33 cellular contexts compared by ENCODE assay signal in genomic region chr15:34691024-34691423, GRCh38.
DNase-seq lines count a peak whose midpoint lies in the region; ATAC-seq and TF ChIP-seq lines count a peak whose summit lies in the region.
"Had no signal": no experiment of that assay in that cellular context is flagged by ENCODE, and none has a peak within 500 bp of the region (broad histone marks: within the 10 kb centered on the region; RNA-seq: fewer than 3 reads in every experiment).

No MANE protein-coding gene starts in this region.

- no peaks in the 10 kb centered on the region for H3K36me3 Mint-ChIP-seq in osteocyte (ENCODE audit: unreplicated experiment)
- H3K36me3 Mint-ChIP-seq: activated naive CD4-positive, alpha-beta T cell treated with anti-CD3 and anti-CD28 coated beads, Interleukin-2, amount 50 U/mL, for 72 hours; CD4-positive, alpha-beta memory T cell; natural killer cell treated with Interleukin-12 subunit alpha and Interleukin-12 subunit beta and Interleukin-15 and Interleukin-18, amount 100 ng/mL, for 72 hours had no signal

- H4K91ac ChIP-seq in IMR-90 (ENCODE audit: insufficient read depth, low read depth, low read length): no peak overlapping the region

- peaks cover 13% of the 10 kb centered on the region for H3K4me1 Mint-ChIP-seq in osteocyte (ENCODE audit: unreplicated experiment)
- H3K4me1 Mint-ChIP-seq: CD4-positive, alpha-beta memory T cell had no signal

- no peak overlapping the region for H3K4me3 Mint-ChIP-seq in osteocyte (ENCODE audit: unreplicated experiment)
- H3K4me3 Mint-ChIP-seq: CD4-positive, alpha-beta memory T cell; natural killer cell treated with Interleukin-12 subunit alpha and Interleukin-12 subunit beta and Interleukin-15 and Interleukin-18, amount 100 ng/mL, for 72 hours had no signal

- H3K18ac ChIP-seq in IMR-90 (ENCODE audit: low read depth, low read length): no peak overlapping the region

- intact Hi-C loops in IMR-90 (cut with micrococcal nuclease) (no loop called here), mammary epithelial cell (cut with micrococcal nuclease) (no loop called here), cardiac septum (cut with DNase I) (no loop called here), testis (cut with DNase I; ENCODE audit: low total_unique reads) (no loop called here)

- H3K14ac ChIP-seq in IMR-90 (replicated peaks; ENCODE audit: low read depth, low read length): no peak overlapping the region

- no peak overlapping the region for H2AK9ac ChIP-seq in IMR-90 (replicated peaks; ENCODE audit: low read depth, low read length, poor library complexity)

- H2BK5ac ChIP-seq in IMR-90 (ENCODE audit: low read depth, low read length, poor library complexity, severe bottlenecking): no peak overlapping the region

- H3K27me3 ChIP-seq in AG04450 (ENCODE audit: control insufficient read depth, insufficient read depth, low read length): no peaks in the 10 kb centered on the region
- H3K27me3 ChIP-seq in IMR-90 (ENCODE audit: control insufficient read depth, insufficient read depth, low read length): no peaks in the 10 kb centered on the region; the same call in 1 of the 2 replicates
- H3K27me3 ChIP-seq in mammary epithelial cell (ENCODE audit: insufficient read depth, low read length): no peaks in the 10 kb centered on the region
- no peaks in the 10 kb centered on the region for H3K27me3 ChIP-seq in foreskin keratinocyte
- no peaks in the 10 kb centered on the region for H3K27me3 ChIP-seq in testis
- H3K27me3 ChIP-seq: colonic mucosa, gastrocnemius medialis had no signal

- no CpG with 5 or more reads among the region's 2 CpGs for WGBS in IMR-90 (ENCODE audit: extremely low coverage in 2 of 2, insufficient read length in 1 of 2), 2 experiments
- WGBS in mammary epithelial cell (ENCODE audit: low coverage, missing lambda C conversion rate): 42% methylated on average over 2 of the region's 2 CpGs
- WGBS in testis, 2 donors: 60 to 73% methylated on average over 2 of the region's 2 CpGs

- no peak overlapping the region for H2AK5ac ChIP-seq in IMR-90 (ENCODE audit: low read depth, low read length)

- H2AFZ ChIP-seq in IMR-90 (replicated peaks; ENCODE audit: low read length, poor library complexity) (no peak overlapping the region), mammary epithelial cell (ENCODE audit: low read depth, low read length) (peak overlapping the region; percentile 42)

- no peak overlapping the region for H3K4ac ChIP-seq in IMR-90 (ENCODE audit: low read depth, low read length)

- H2BK15ac ChIP-seq in IMR-90 (ENCODE audit: low read depth, low read length): no peak overlapping the region

- no peak overlapping the region for H3K27ac Mint-ChIP-seq in osteocyte (ENCODE audit: unreplicated experiment)
- H3K27ac Mint-ChIP-seq: activated naive CD4-positive, alpha-beta T cell treated with anti-CD3 and anti-CD28 coated beads, Interleukin-2, amount 50 U/mL, for 72 hours; activated T-helper 2 cell treated with anti-CD3 and anti-CD28 coated beads, Interferon-gamma antibody, Interleukin-2, Interleukin-4, amounts not matched to agents 10 μg/mL and 5 μg/mL and 100 μg/mL, durations not matched to agents 14 hours and 24 hours and 36 hours; CD4-positive, alpha-beta memory T cell had no signal

- no peaks in the 10 kb centered on the region; the same call in 1 of the 2 replicates for H3K9me3 ChIP-seq in AG04450 (ENCODE audit: control insufficient read depth, insufficient read depth, low read length)
- peaks cover 2% of the 10 kb centered on the region; the same call in 1 of the 2 replicates for H3K9me3 ChIP-seq in IMR-90 (ENCODE audit: control insufficient read depth, insufficient read depth, low read length)
- no peaks in the 10 kb centered on the region for H3K9me3 ChIP-seq in mammary epithelial cell (replicated peaks; ENCODE audit: insufficient read depth, low read length)
- H3K9me3 ChIP-seq in testis: no peaks in the 10 kb centered on the region
- H3K9me3 ChIP-seq: colonic mucosa, gastrocnemius medialis, HAP-1, lower lobe of right lung, mucosa of descending colon had no signal

- BruUV-seq in IMR-90 (replicated peaks; lab: Mats Ljungman, UMichigan) (no TSS peak), mammary epithelial cell (replicated peaks; lab: Mats Ljungman, UMichigan) (no TSS peak)

- H3K9ac ChIP-seq in IMR-90 (ENCODE audit: low read depth, low read length): no peak overlapping the region
- no peak overlapping the region for H3K9ac ChIP-seq in mammary epithelial cell (ENCODE audit: insufficient read depth, low read length)

- no peaks in the 10 kb centered on the region; the same call in 1 of the 2 replicates for H3K4me1 ChIP-seq in IMR-90 (ENCODE audit: control insufficient read depth, insufficient read depth, low read length)
- peaks cover 14% of the 10 kb centered on the region for H3K4me1 ChIP-seq in mammary epithelial cell (ENCODE audit: insufficient read depth, low read length)
- peaks cover 6% of the 10 kb centered on the region for H3K4me1 ChIP-seq in foreskin keratinocyte
- no peaks in the 10 kb centered on the region for H3K4me1 ChIP-seq in testis
- H3K4me1 ChIP-seq: colonic mucosa, gastrocnemius medialis, lower lobe of right lung had no signal

- CTCF ChIA-PET in AG04450 (lab: Charles Lee): interaction anchor here (1.2 kb wide), 1 partner anchor 229 kb away, joined by 3 read pairs; no protein-coding TSS in a partner anchor
- CTCF ChIA-PET in IMR-90 (lab: Yijun Ruan, JAX): no interaction called here
- CTCF ChIA-PET in mammary epithelial cell (lab: Charles Lee; ENCODE audit: low non-redundant PET): no interaction called here

- no peaks in the 10 kb centered on the region for H3K9me1 ChIP-seq in IMR-90 (ENCODE audit: insufficient read depth, low read length)

- no peaks in the 10 kb centered on the region for H3K79me1 ChIP-seq in IMR-90 (ENCODE audit: low read depth in 1 of 2, low read length in 2 of 2)

- no peak overlapping the region for H4K8ac ChIP-seq in IMR-90 (ENCODE audit: low read depth in 2 of 2, low read length in 2 of 2)

- H3K4me2 ChIP-seq in IMR-90 (ENCODE audit: low read depth, low read length) (no peak overlapping the region), mammary epithelial cell (ENCODE audit: insufficient read depth, low read depth, low read length) (peak overlapping the region; percentile 13)

- no peak overlapping the region for H2BK20ac ChIP-seq in IMR-90 (ENCODE audit: low read depth, low read length)

- peaks cover 3% of the 10 kb centered on the region for H3K27me3 Mint-ChIP-seq in osteocyte (ENCODE audit: unreplicated experiment)

- H4K20me1 ChIP-seq in IMR-90 (ENCODE audit: insufficient read depth, low read length): no peaks in the 10 kb centered on the region
- H4K20me1 ChIP-seq in mammary epithelial cell (ENCODE audit: insufficient read depth, low read length): no peaks in the 10 kb centered on the region

- H3K27ac ChIP-seq in AG04450 (ENCODE audit: low read depth, low read length): no peak overlapping the region
- no peak overlapping the region for H3K27ac ChIP-seq in IMR-90 (ENCODE audit: insufficient read depth, low read length)
- H3K27ac ChIP-seq in mammary epithelial cell (ENCODE audit: insufficient read depth, low read depth, low read length): no peak overlapping the region
- peak overlapping the region; percentile 1 for H3K27ac ChIP-seq in foreskin keratinocyte
- H3K27ac ChIP-seq in testis: no peak overlapping the region
- H3K27ac ChIP-seq: colonic mucosa, gastrocnemius medialis, lower lobe of right lung, VCaP had no signal

- TF ChIP-seq POLR2A in IMR-90 (IDR thresholded peaks at IDR 0.05; ENCODE audit: low read depth, low read length) (no peak), testis (IDR thresholded peaks at IDR 0.05) (no peak)

- H3K23ac ChIP-seq in IMR-90 (ENCODE audit: low read depth, low read length): no peak overlapping the region

- no peak for TF ChIP-seq RAD21 in IMR-90 (IDR thresholded peaks at IDR 0.05; ENCODE audit: low read length)

- no peak overlapping the region for H2BK120ac ChIP-seq in IMR-90 (ENCODE audit: low read depth, low read length)

- no peak overlapping the region for H4K5ac ChIP-seq in IMR-90 (ENCODE audit: low read depth, low read length)

- H3K79me2 ChIP-seq in mammary epithelial cell (ENCODE audit: insufficient read depth, low read length): no peaks in the 10 kb centered on the region

- TF ChIP-seq CTCF in AG04450 (IDR thresholded peaks at IDR 0.05; ENCODE audit: low read depth, low read length) (no peak), IMR-90 (conservative IDR thresholded peaks at IDR 0.05; ENCODE audit: low read depth, low read length) (no peak), mammary epithelial cell (conservative IDR thresholded peaks at IDR 0.05 in 1 of 2, IDR thresholded peaks at IDR 0.05 in 1 of 2; ENCODE audit: extremely low read depth in 1 of 2, insufficient read depth in 1 of 2, low read depth in 1 of 2, low read length in 2 of 2) (no peak), foreskin keratinocyte (conservative IDR thresholded peaks at IDR 0.05) (no peak), testis (IDR thresholded peaks at IDR 0.05) (no peak), osteocyte (IDR thresholded peaks at IDR 0.05) (no peak)

- peaks cover 8% of the 10 kb centered on the region for H3K9me3 Mint-ChIP-seq in osteocyte (ENCODE audit: unreplicated experiment)
- H3K9me3 Mint-ChIP-seq: activated T-helper 2 cell treated with anti-CD3 and anti-CD28 coated beads, Interferon-gamma antibody, Interleukin-2, Interleukin-4, amounts not matched to agents 10 μg/mL and 5 μg/mL and 100 μg/mL, durations not matched to agents 14 hours and 24 hours and 36 hours had no signal

- H3K4me3 ChIP-seq in AG04450 (ENCODE audit: low read depth, low read length): no peak overlapping the region
- H3K4me3 ChIP-seq in IMR-90 (ENCODE audit: insufficient read depth, low read depth, low read length): no peak overlapping the region
- H3K4me3 ChIP-seq in mammary epithelial cell (replicated peaks in 1 of 3; ENCODE audit: insufficient read depth in 1 of 3, low read depth in 2 of 3, low read length in 3 of 3): no peak overlapping the region
- no peak overlapping the region for H3K4me3 ChIP-seq in testis
- H3K4me3 ChIP-seq: colonic mucosa, gastrocnemius medialis, HAP-1, lower lobe of right lung, mucosa of descending colon had no signal

- H3K36me3 ChIP-seq in IMR-90 (ENCODE audit: control insufficient read depth, insufficient read depth, low read length) (no peaks in the 10 kb centered on the region), mammary epithelial cell (ENCODE audit: insufficient read depth, low read length) (no peaks in the 10 kb centered on the region), testis (ENCODE audit: low read depth, missing control alignments) (no peaks in the 10 kb centered on the region)
- H3K36me3 ChIP-seq: colonic mucosa, gastrocnemius medialis, HAP-1, lower lobe of right lung had no signal

- ATAC-seq in IMR-90 (ENCODE audit: low read depth) (no peak), foreskin keratinocyte (peak; percentile 94)
- ATAC-seq: activated naive CD4-positive, alpha-beta T cell treated with anti-CD3 and anti-CD28 coated beads, Interleukin-2, amount 50 U/mL, for 72 hours; gastrocnemius medialis; HepG2; lower lobe of right lung; mucosa of descending colon had no signal

- dilution Hi-C loops in IMR-90 (cut with HindIII; ENCODE audit: low sequenced_read_pairs, unreplicated experiment) (no loop called here), mammary epithelial cell (cut with HindIII; ENCODE audit: low sequenced_read_pairs) (no loop called here)

- POLR2A ChIA-PET in AG04450 (lab: Yijun Ruan, JAX): no interaction called here
- POLR2A ChIA-PET in IMR-90 (lab: Charles Lee; ENCODE audit: unreplicated experiment): no interaction called here

- in situ Hi-C loops in IMR-90 (cut with MboI; ENCODE audit: low sequenced_read_pairs) (no loop called here), mammary epithelial cell (cut with MboI; ENCODE audit: low sequenced_read_pairs in 2 of 2) (no loop called here)

- no peak overlapping the region for H3K56ac ChIP-seq in IMR-90 (ENCODE audit: extremely low read depth, insufficient read depth, low read length)

- peak; percentile 10 for DNase-seq in AG04450 (ENCODE audit: low read depth, low spot score)
- peak; percentile 68 for DNase-seq in IMR-90
- peak; percentile 84 for DNase-seq in mammary epithelial cell
- peak; percentile 73 to 81 for DNase-seq in foreskin keratinocyte
- no peak for DNase-seq in cardiac septum (ENCODE audit: low spot score)
- DNase-seq in testis: no peak
- no peak for DNase-seq in NCI-H1092 (lab: John Stamatoyannopoulos, UW)
- no peak for DNase-seq in osteocyte (ENCODE audit: extremely low spot score, unreplicated experiment)
- DNase-seq: activated CD4-positive, alpha-beta T cell treated with anti-CD3 and anti-CD28 coated beads for 4 hours; activated CD8-positive, alpha-beta memory T cell treated with anti-CD3 and anti-CD28 coated beads for 24 hours; activated T-cell treated with anti-CD3 and anti-CD28 coated beads for 4 hours; CD4-positive, alpha-beta memory T cell; colonic mucosa; effector CD8-positive, alpha-beta T cell; gastrocnemius medialis; Kasumi-1; lower lobe of right lung; mucosa of descending colon; MV-4-11; NCI-H1436 treated with DMSO at 0.1 percent for 48 hours; NCI-H2081 treated with DMSO at 0.1 percent for 48 hours; NCI-H2227 treated with DMSO at 0.1 percent for 48 hours; NCI-H526 treated with DMSO at 0.1 percent for 48 hours; occipital lobe; SHP77 treated with DMSO at 0.1 percent for 48 hours; stimulated activated CD4-positive, alpha-beta T cell treated with anti-CD3 and anti-CD28 coated beads, Interleukin-4, amount 100 ng/mL, for 4 hours; trophoblast cell had no signal

Comparison
In these comparisons a context has a peak if more than half of its experiments do, and no peak if none do; other contexts are left out.
1. DNase-seq: peak in AG04450 (single experiment), IMR-90 (single experiment), mammary epithelial cell (single experiment) and foreskin keratinocyte (2 of 2); none in cardiac septum (single experiment), testis (single experiment), NCI-H1092 (single experiment) and osteocyte (single experiment).